Comparison of ENCODE assay signal across 22 cellular contexts in the genomic region with DNA sequence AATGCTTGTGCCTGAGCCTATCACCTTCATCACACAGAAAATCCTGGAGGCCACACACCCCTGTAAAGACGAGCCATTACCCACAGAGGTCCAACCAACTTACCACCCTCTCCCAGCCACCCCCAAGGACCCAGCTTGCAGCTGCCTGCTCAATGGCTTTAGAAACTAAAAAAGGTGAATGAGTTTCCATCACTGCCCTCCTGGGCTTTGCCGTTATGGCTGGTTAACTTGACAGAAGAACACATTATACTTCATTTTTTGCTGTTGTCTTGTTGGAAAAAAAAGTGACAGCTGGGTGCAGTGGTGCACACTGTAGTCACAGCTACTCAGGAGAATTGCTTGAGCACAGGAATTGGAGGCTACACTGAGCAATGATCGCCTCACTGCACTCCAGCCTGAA. TPM values are rescaled to one million over a fixed set of nuclear protein-coding genes. Genes with fewer than 3 reads are reported as not detected.
A peak's percentile ranks its signal among the peaks of the same experiment; 100 is the strongest.
DNase-seq lines count a peak whose midpoint lies in the region; ATAC-seq, FAIRE-seq and TF ChIP-seq lines count a peak whose summit lies in the region.
"Had no signal": no experiment of that assay in that cellular context is flagged by ENCODE, and none has a peak within 500 bp of the region (broad histone marks: within the 10 kb centered on the region; RNA-seq: fewer than 3 reads in every experiment).

No MANE protein-coding gene starts in this region.

- RAD21 ChIA-PET in GM12878 (lab: Charles Lee; ENCODE audit: unreplicated experiment), result interaction anchor here (0.9 to 2.4 kb wide), 5 partner anchors 13 to 49 kb away, joined by 3 to 12 read pairs (median 5); partner anchors contain the start of gene FEM1A

- WGBS in GM12878 (ENCODE audit: insufficient coverage, insufficient replicate concordance, low lambda C conversion rate, missing lambda C conversion rate), result 15% methylated on average over 3 of the region's 3 CpGs

- in situ Hi-C loops in GM12878 (cut with MboI), result no loop called here

- peaks cover 6 to 10% (median 9%) of the 10 kb centered on the region in 3 donors for H3K27me3 Mint-ChIP-seq in immature natural killer cell (ENCODE audit: low read depth in 3 of 3)

- H3K9ac ChIP-seq in GM12878 (ENCODE audit: control insufficient read depth, insufficient read depth, low read length), result no peak overlapping the region
- H3K9ac ChIP-seq: GM23248 had no signal

- CTCF ChIA-PET in GM12878 (lab: Yijun Ruan, JAX), result interaction anchor here (1.1 to 2.8 kb wide), 3 partner anchors 17 to 42 kb away, joined by 3 to 17 read pairs (median 4); partner anchors contain the start of gene FEM1A

- no peaks in the 10 kb centered on the region for H3K79me2 ChIP-seq in GM12878 (ENCODE audit: control insufficient read depth, insufficient read depth, low read length)

- no peaks in the 10 kb centered on the region for H4K20me1 ChIP-seq in GM12878 (ENCODE audit: control insufficient read depth, insufficient read depth)

- no peak for TF ChIP-seq EP300 in GM12878 (IDR thresholded peaks at IDR 0.05; ENCODE audit: borderline replicate concordance in 1 of 2, control insufficient read depth in 1 of 2, low read depth in 2 of 2, low read length in 2 of 2)

- TF ChIP-seq CTCF in GM12878 (IDR thresholded peaks at IDR 0.05 in 2 of 3, conservative IDR thresholded peaks at IDR 0.05 in 1 of 3; ENCODE audit: control insufficient read depth in 2 of 3, extremely low read depth in 1 of 3, insufficient read depth in 1 of 3, low read depth in 3 of 3, low read length in 3 of 3), result no peak

- H3K9me3 Mint-ChIP-seq in immature natural killer cell, result no peaks in the 10 kb centered on the region

- no peak for FAIRE-seq in GM12878 (lab: Jason Lieb, UNC)

- H3K4me3 ChIP-seq in GM12878, result no peak overlapping the region
- H3K4me3 ChIP-seq: GM23248, MG63, Peyer's patch had no signal

- DNase-seq in NCI-H1417 (lab: John Stamatoyannopoulos, UW) (peak in 2 of 3 experiments; percentile 33 to 36), NCI-H1417 treated with DMSO at 0.1 percent for 48 hours (lab: John Stamatoyannopoulos, UW) (no peak), NAMALWA (ENCODE audit: low spot score) (peak; percentile 56), GM12878 (ENCODE audit: low read depth, low spot score) (no peak), immature natural killer cell (no peak), HK-2 (ENCODE audit: unreplicated experiment) (no peak)
- DNase-seq: BE2C; CD4-positive, CD25-positive, alpha-beta regulatory T cell; DMS153; DND-41; GM23248; H7; KBM-7; MG63; NCI-H1694 treated with DMSO at 0.1 percent for 48 hours; NCI-H446 treated with DMSO at 0.1 percent for 48 hours; NCI-H526; NCI-H82; Peyer's patch; SHP77 treated with DMSO at 0.1 percent for 48 hours had no signal

- no peaks in the 10 kb centered on the region; the same call in 2 of the 3 replicates for H3K9me3 ChIP-seq in GM12878 (replicated peaks; ENCODE audit: control insufficient read depth, insufficient read depth, low read length)
- H3K9me3 ChIP-seq: BE2C, MG63 had no signal

- no peak for TF ChIP-seq POLR2A in GM12878 (IDR thresholded peaks at IDR 0.05; ENCODE audit: low read depth, low read length)

- H3K4me1 Mint-ChIP-seq in immature natural killer cell, result peaks cover 5 to 6% of the 10 kb centered on the region in 2 donors

- POLR2A ChIA-PET in GM12878 (lab: Charles Lee), result interaction anchor here (0.6 kb wide), 2 partner anchors 15 kb away, joined by 3 read pairs; no protein-coding TSS in a partner anchor

- no peaks in the 10 kb centered on the region; a peak in 1 of 4 replicates for H3K27me3 ChIP-seq in GM12878 (replicated peaks in 1 of 2; ENCODE audit: control insufficient read depth in 2 of 2, insufficient read depth in 2 of 2, low read length in 1 of 2)
- H3K27me3 ChIP-seq: MG63, Peyer's patch had no signal

- intact Hi-C loops in GM12878 (cut with micrococcal nuclease; ENCODE audit: unreplicated experiment), result loop anchor here (5.0 kb wide), 1 partner anchor 42 kb away; no protein-coding TSS in a partner anchor

- no peaks in the 10 kb centered on the region for H3K4me1 ChIP-seq in GM12878 (ENCODE audit: control insufficient read depth, insufficient read depth, low read length)
- H3K4me1 ChIP-seq: Peyer's patch had no signal

- no TSS peak for BruUV-seq in GM12878 (replicated peaks; lab: Mats Ljungman, UMichigan)

- peak; percentile 60 for ATAC-seq in GM12878
- ATAC-seq in HG03520 (IDR thresholded peaks at IDR 0.05; ENCODE audit: unreplicated experiment), result no peak

- H3K27ac Mint-ChIP-seq in immature natural killer cell, result no peak overlapping the region
- H3K27ac Mint-ChIP-seq: CD4-positive, CD25-positive, alpha-beta regulatory T cell had no signal

- H2AFZ ChIP-seq in GM12878 (ENCODE audit: control insufficient read depth, low read depth, low read length), result no peak overlapping the region
- H2AFZ ChIP-seq: GM23248 had no signal

- SMC1A ChIA-PET in GM12878 (lab: Charles Lee; ENCODE audit: uncharacterized antibody, unreplicated experiment), result interaction anchor here (0.7 to 1.2 kb wide), 3 partner anchors 14 to 45 kb away, joined by 3 to 10 read pairs (median 3); partner anchors contain the start of gene FEM1A

- H3K4me2 ChIP-seq in GM12878 (ENCODE audit: control insufficient read depth, insufficient read depth), result no peak overlapping the region

- no peaks in the 10 kb centered on the region for H3K36me3 Mint-ChIP-seq in immature natural killer cell
- H3K36me3 Mint-ChIP-seq: CD4-positive, CD25-positive, alpha-beta regulatory T cell had no signal

- H3K36me3 ChIP-seq in GM12878 (ENCODE audit: control insufficient read depth in 2 of 2, insufficient read depth in 2 of 2, low read length in 1 of 2), result no peaks in the 10 kb centered on the region
- H3K36me3 ChIP-seq: BE2C, MG63, Peyer's patch had no signal

- TF ChIP-seq RAD21 in GM12878 (IDR thresholded peaks at IDR 0.05; ENCODE audit: insufficient read depth, low read depth, low read length), result no peak

- H3K27ac ChIP-seq in GM12878 (ENCODE audit: control insufficient read depth, insufficient read depth), result no peak overlapping the region
- H3K27ac ChIP-seq: 22Rv1, GM23248, Peyer's patch had no signal

- no peak overlapping the region for H3K4me3 Mint-ChIP-seq in immature natural killer cell
- H3K4me3 Mint-ChIP-seq: CD4-positive, CD25-positive, alpha-beta regulatory T cell had no signal

RNA-seq across cellular contexts. Expression of gene FEM1A, which starts 17.4 kb away (rescaled TPM):
- total RNA-seq in GM12878 (2013; cell fraction: nucleolus; rRNA removed), result 8.5 and 10.8 TPM in 2 replicates
- total RNA-seq in GM12878 (2014; rRNA removed), result 14.0 and 17.4 TPM in 2 replicates
- total RNA-seq in GM12878 (2014; rRNA removed; fragmentation: Illumina TruSeq; extraction: Trizol), result 5.7 and 6.9 TPM in 2 replicates
- total RNA-seq in GM12878 (2021), result 14.3 and 15.0 TPM in 2 replicates
- polyA plus RNA-seq in GM12878 (2011; ENCODE audit: low read depth), result 0.29 TPM
- 1.6 and 3.0 TPM in 2 replicates for polyA plus RNA-seq in GM12878 (2011; rRNA removed)
- polyA plus RNA-seq in GM12878 (2011; cell fraction: cytosol; rRNA removed), result 3.7 and 5.4 TPM in 2 replicates
- 8.4 TPM in 2 replicates for polyA plus RNA-seq in GM12878 (2011; cell fraction: nucleus; rRNA removed)
- polyA plus RNA-seq in GM12878 (2012), result 0.85 and 1.00 TPM in 2 replicates
- polyA plus RNA-seq in GM12878 (2014; fragmentation: Illumina TruSeq; extraction: Trizol), result 3.5 and 4.7 TPM in 2 replicates
- polyA plus RNA-seq in GM12878 (2014; fragmentation: Nextera tagmentation; extraction: Ambion mirVana), result under 1 TPM; 0.27 to 0.31 TPM
- polyA plus RNA-seq in GM12878 (2014; rRNA removed), result 9.1 and 10.7 TPM in 2 replicates
- polyA plus RNA-seq in GM12878 (2016; fragmentation: Nextera tagmentation; extraction: Ambion mirVana), result 1 to 10 TPM; 2.4 to 2.7 TPM
- 5.5 and 9.7 TPM in 2 replicates for polyA minus RNA-seq in GM12878 (2011; rRNA and poly(A)+ RNA removed)
- polyA minus RNA-seq in GM12878 (2011; cell fraction: cytosol; rRNA and poly(A)+ RNA removed), result 3.2 and 5.0 TPM in 2 replicates
- polyA minus RNA-seq in GM12878 (2011; cell fraction: nucleus; rRNA and poly(A)+ RNA removed), result 6.6 and 12.1 TPM in 2 replicates
- polyA plus RNA-seq in immature natural killer cell, result 1 to 10 TPM in 2 of 3 donors, under 1 TPM in 1; 0.80 to 5.2 (median 2.2) TPM

RNA-seq across cellular contexts. Expression of gene DPP9, which starts 50.5 kb away (rescaled TPM):
- total RNA-seq in GM12878 (2013; cell fraction: nucleolus; rRNA removed), result 114 and 131 TPM in 2 replicates
- total RNA-seq in GM12878 (2014; rRNA removed) (32.3 and 35.7 TPM in 2 replicates), GM12878 (2014; rRNA removed; fragmentation: Illumina TruSeq; extraction: Trizol) (14.9 and 15.2 TPM in 2 replicates), GM12878 (2021) (54.5 and 58.6 TPM in 2 replicates)
- 7.2 TPM for polyA plus RNA-seq in GM12878 (2011; ENCODE audit: low read depth)
- polyA plus RNA-seq in GM12878 (2011; rRNA removed) (4.5 and 10.0 TPM in 2 replicates), GM12878 (2014; fragmentation: Illumina TruSeq; extraction: Trizol) (11.4 and 24.1 TPM in 2 replicates), GM12878 (2014; fragmentation: Nextera tagmentation; extraction: Ambion mirVana) (1 to 10 TPM in 1 of 2 experiments, under 1 TPM in 1; 0.64 to 1.2 TPM), GM12878 (2014; rRNA removed) (31.0 and 40.9 TPM in 2 replicates), GM12878 (2016; fragmentation: Nextera tagmentation; extraction: Ambion mirVana) (10 to 100 TPM; 50.6 to 52.9 TPM), immature natural killer cell (10 to 100 TPM; 17.8 to 81.6 (median 25.0) TPM)
- polyA plus RNA-seq in GM12878 (2011; cell fraction: cytosol; rRNA removed), result 13.7 and 15.7 TPM in 2 replicates
- polyA plus RNA-seq in GM12878 (2011; cell fraction: nucleus; rRNA removed), result 30.1 and 56.0 TPM in 2 replicates
- polyA plus RNA-seq in GM12878 (2012), result 22.3 and 28.0 TPM in 2 replicates
- polyA minus RNA-seq in GM12878 (2011; rRNA and poly(A)+ RNA removed), result 13.0 and 18.5 TPM in 2 replicates
- 13.9 and 19.4 TPM in 2 replicates for polyA minus RNA-seq in GM12878 (2011; cell fraction: cytosol; rRNA and poly(A)+ RNA removed)
- polyA minus RNA-seq in GM12878 (2011; cell fraction: nucleus; rRNA and poly(A)+ RNA removed), result 23.8 and 35.4 TPM in 2 replicates

RNA-seq across cellular contexts. Expression of gene TICAM1, which starts 57.4 kb away (rescaled TPM):
- 18.2 and 19.6 TPM in 2 replicates for total RNA-seq in GM12878 (2013; cell fraction: nucleolus; rRNA removed)
- total RNA-seq in GM12878 (2014; rRNA removed), result 3.1 and 4.0 TPM in 2 replicates
- 3.8 and 4.2 TPM in 2 replicates for total RNA-seq in GM12878 (2014; rRNA removed; fragmentation: Illumina TruSeq; extraction: Trizol)
- 31.1 and 32.0 TPM in 2 replicates for total RNA-seq in GM12878 (2021)
- 5.8 TPM for polyA plus RNA-seq in GM12878 (2011; ENCODE audit: low read depth)
- 0.84 and 2.6 TPM in 2 replicates for polyA plus RNA-seq in GM12878 (2011; rRNA removed)
- 5.2 and 7.1 TPM in 2 replicates for polyA plus RNA-seq in GM12878 (2011; cell fraction: cytosol; rRNA removed)
- polyA plus RNA-seq in GM12878 (2011; cell fraction: nucleus; rRNA removed), result 10.0 and 20.2 TPM in 2 replicates
- 19.8 and 26.3 TPM in 2 replicates for polyA plus RNA-seq in GM12878 (2012)
- polyA plus RNA-seq in GM12878 (2014; fragmentation: Illumina TruSeq; extraction: Trizol), result 2.7 and 6.4 TPM in 2 replicates
- polyA plus RNA-seq in GM12878 (2014; fragmentation: Nextera tagmentation; extraction: Ambion mirVana), result under 1 TPM; 0.31 to 0.99 TPM
- 14.1 and 19.3 TPM in 2 replicates for polyA plus RNA-seq in GM12878 (2014; rRNA removed)
- 10 to 100 TPM; 19.5 to 21.3 TPM for polyA plus RNA-seq in GM12878 (2016; fragmentation: Nextera tagmentation; extraction: Ambion mirVana)
- 2.0 and 4.6 TPM in 2 replicates for polyA minus RNA-seq in GM12878 (2011; rRNA and poly(A)+ RNA removed)
- 8.5 and 12.0 TPM in 2 replicates for polyA minus RNA-seq in GM12878 (2011; cell fraction: cytosol; rRNA and poly(A)+ RNA removed)
- polyA minus RNA-seq in GM12878 (2011; cell fraction: nucleus; rRNA and poly(A)+ RNA removed), result 2.3 and 5.7 TPM in 2 replicates
- polyA plus RNA-seq in immature natural killer cell, result 10 to 100 TPM in 1 of 3 donors, 1 to 10 TPM in 2; 3.3 to 15.7 (median 4.5) TPM

Comparison
In these comparisons a context has a peak if more than half of its experiments do, and no peak if none do; other contexts are left out.
1. DNase-seq: peak in NCI-H1417 (2 of 3) and NAMALWA (single experiment); none in NCI-H1417 treated with DMSO at 0.1 percent for 48 hours (single experiment), GM12878 (single experiment), immature natural killer cell (0 of 3) and HK-2 (single experiment).